Comparison of ENCODE assay signal across 2 cellular contexts in the genomic region with DNA sequence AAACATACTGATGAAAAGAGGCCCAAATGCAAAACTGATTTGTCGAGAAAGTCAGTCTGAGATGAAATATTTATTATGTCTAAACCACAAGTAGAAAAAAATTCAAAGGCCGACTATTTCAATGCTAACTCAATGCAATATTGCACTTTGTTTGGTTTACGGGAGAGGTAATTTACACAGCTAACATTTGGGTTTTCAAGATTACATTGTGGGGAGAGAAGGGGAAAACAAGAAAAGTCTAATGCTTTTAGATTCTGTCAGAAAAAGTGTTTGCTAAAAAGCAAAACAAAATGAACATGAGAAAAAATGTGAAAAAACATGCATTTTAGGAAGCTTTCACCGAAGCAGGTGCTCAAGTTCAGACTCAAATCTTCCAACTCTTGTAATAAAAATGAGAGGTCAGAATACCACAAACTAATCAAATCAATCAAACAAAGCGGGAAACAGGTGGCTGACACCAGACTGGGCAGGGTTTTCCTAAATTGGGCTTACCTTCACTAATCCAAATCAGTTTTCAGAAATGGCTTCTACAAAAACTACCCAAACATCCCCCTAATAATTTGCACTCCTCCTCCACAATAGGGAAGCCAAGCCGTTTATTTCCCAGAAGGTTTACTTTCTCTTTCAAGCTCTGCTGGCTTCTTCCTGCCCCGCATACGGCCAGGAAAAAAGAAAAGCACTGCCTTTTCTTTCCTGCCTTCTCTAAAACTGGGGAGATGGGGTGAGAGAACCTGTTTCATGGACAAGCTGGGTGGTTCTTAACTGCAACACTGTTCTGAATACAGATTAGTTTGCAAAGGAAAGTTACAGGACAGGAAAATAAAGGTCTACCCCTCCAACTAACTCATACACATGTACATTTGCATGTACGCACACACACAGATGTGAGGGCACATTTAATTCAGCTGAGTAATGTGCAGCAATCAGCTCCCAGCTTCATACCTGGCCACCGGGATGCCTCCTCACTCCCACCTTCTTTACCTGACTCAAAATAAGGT.
TF ChIP-seq lines count a peak whose summit lies in the region.

No MANE protein-coding gene starts in this region.

TF ChIP-seq in A549, 52 proteins besides CTCF, POLR2A, EP300 and RAD21 (continued from another document):
- TF ChIP-seq KDM5A (IDR thresholded peaks at IDR 0.05) (no peak), ZFP36 (IDR thresholded peaks at IDR 0.05; ENCODE audit: borderline replicate concordance, partially characterized antibody) (no peak), ZC3H11A (IDR thresholded peaks at IDR 0.05) (no peak), SMC3 (IDR thresholded peaks at IDR 0.05) (no peak), NR3C1 (IDR thresholded peaks at IDR 0.05) (no peak), CBX8 (IDR thresholded peaks at IDR 0.05) (no peak), FOSB (CRISPR knock-in tag; IDR thresholded peaks at IDR 0.05) (no peak), HOXB5 (CRISPR knock-in tag; IDR thresholded peaks at IDR 0.05) (no peak), MAFK (IDR thresholded peaks at IDR 0.05; ENCODE audit: partially characterized antibody) (no peak), GATA3 (IDR thresholded peaks at IDR 0.05; ENCODE audit: borderline replicate concordance) (no peak), ZSCAN20 (CRISPR knock-in tag; IDR thresholded peaks at IDR 0.05) (no peak), HOXB13 (CRISPR knock-in tag; IDR thresholded peaks at IDR 0.05; ENCODE audit: low read depth) (no peak), RFX5 (IDR thresholded peaks at IDR 0.05) (no peak), MYC (IDR thresholded peaks at IDR 0.05; ENCODE audit: borderline replicate concordance, low read length) (no peak)
- TF ChIP-seq, protein P1, sequence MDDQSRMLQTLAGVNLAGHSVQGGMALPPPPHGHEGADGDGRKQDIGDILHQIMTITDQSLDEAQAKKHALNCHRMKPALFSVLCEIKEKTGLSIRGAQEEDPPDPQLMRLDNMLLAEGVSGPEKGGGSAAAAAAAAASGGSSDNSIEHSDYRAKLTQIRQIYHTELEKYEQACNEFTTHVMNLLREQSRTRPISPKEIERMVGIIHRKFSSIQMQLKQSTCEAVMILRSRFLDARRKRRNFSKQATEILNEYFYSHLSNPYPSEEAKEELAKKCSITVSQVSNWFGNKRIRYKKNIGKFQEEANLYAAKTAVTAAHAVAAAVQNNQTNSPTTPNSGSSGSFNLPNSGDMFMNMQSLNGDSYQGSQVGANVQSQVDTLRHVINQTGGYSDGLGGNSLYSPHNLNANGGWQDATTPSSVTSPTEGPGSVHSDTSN (IDR thresholded peaks at IDR 0.05), result no peak
- TF ChIP-seq, protein P2, sequence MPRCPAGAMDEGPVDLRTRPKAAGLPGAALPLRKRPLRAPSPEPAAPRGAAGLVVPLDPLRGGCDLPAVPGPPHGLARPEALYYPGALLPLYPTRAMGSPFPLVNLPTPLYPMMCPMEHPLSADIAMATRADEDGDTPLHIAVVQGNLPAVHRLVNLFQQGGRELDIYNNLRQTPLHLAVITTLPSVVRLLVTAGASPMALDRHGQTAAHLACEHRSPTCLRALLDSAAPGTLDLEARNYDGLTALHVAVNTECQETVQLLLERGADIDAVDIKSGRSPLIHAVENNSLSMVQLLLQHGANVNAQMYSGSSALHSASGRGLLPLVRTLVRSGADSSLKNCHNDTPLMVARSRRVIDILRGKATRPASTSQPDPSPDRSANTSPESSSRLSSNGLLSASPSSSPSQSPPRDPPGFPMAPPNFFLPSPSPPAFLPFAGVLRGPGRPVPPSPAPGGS (IDR thresholded peaks at IDR 0.05), result no peak

TF ChIP-seq in GM23338, 12 proteins besides CTCF, POLR2A, EP300 and RAD21:
- TF ChIP-seq EZH2phosphoT487 (IDR thresholded peaks at IDR 0.05; ENCODE audit: unreplicated experiment) (no peak), ZNF114 (CRISPR knock-in tag; IDR thresholded peaks at IDR 0.05) (no peak), EZH2 (IDR thresholded peaks at IDR 0.05; ENCODE audit: low read depth, unreplicated experiment) (no peak), POLR2AphosphoS5 (IDR thresholded peaks at IDR 0.05; ENCODE audit: low read depth) (no peak), NANOG (IDR thresholded peaks at IDR 0.05; ENCODE audit: borderline replicate concordance) (no peak), ZNF331 (CRISPR knock-in tag; IDR thresholded peaks at IDR 0.05; ENCODE audit: low read depth) (no peak), STAT1 (IDR thresholded peaks at IDR 0.05; ENCODE audit: unreplicated experiment) (no peak), CREB1 (CRISPR knock-in tag; IDR thresholded peaks at IDR 0.05; ENCODE audit: low read depth) (no peak), JUNB (IDR thresholded peaks at IDR 0.05; ENCODE audit: unreplicated experiment) (no peak)
- TF ChIP-seq, protein P3, sequence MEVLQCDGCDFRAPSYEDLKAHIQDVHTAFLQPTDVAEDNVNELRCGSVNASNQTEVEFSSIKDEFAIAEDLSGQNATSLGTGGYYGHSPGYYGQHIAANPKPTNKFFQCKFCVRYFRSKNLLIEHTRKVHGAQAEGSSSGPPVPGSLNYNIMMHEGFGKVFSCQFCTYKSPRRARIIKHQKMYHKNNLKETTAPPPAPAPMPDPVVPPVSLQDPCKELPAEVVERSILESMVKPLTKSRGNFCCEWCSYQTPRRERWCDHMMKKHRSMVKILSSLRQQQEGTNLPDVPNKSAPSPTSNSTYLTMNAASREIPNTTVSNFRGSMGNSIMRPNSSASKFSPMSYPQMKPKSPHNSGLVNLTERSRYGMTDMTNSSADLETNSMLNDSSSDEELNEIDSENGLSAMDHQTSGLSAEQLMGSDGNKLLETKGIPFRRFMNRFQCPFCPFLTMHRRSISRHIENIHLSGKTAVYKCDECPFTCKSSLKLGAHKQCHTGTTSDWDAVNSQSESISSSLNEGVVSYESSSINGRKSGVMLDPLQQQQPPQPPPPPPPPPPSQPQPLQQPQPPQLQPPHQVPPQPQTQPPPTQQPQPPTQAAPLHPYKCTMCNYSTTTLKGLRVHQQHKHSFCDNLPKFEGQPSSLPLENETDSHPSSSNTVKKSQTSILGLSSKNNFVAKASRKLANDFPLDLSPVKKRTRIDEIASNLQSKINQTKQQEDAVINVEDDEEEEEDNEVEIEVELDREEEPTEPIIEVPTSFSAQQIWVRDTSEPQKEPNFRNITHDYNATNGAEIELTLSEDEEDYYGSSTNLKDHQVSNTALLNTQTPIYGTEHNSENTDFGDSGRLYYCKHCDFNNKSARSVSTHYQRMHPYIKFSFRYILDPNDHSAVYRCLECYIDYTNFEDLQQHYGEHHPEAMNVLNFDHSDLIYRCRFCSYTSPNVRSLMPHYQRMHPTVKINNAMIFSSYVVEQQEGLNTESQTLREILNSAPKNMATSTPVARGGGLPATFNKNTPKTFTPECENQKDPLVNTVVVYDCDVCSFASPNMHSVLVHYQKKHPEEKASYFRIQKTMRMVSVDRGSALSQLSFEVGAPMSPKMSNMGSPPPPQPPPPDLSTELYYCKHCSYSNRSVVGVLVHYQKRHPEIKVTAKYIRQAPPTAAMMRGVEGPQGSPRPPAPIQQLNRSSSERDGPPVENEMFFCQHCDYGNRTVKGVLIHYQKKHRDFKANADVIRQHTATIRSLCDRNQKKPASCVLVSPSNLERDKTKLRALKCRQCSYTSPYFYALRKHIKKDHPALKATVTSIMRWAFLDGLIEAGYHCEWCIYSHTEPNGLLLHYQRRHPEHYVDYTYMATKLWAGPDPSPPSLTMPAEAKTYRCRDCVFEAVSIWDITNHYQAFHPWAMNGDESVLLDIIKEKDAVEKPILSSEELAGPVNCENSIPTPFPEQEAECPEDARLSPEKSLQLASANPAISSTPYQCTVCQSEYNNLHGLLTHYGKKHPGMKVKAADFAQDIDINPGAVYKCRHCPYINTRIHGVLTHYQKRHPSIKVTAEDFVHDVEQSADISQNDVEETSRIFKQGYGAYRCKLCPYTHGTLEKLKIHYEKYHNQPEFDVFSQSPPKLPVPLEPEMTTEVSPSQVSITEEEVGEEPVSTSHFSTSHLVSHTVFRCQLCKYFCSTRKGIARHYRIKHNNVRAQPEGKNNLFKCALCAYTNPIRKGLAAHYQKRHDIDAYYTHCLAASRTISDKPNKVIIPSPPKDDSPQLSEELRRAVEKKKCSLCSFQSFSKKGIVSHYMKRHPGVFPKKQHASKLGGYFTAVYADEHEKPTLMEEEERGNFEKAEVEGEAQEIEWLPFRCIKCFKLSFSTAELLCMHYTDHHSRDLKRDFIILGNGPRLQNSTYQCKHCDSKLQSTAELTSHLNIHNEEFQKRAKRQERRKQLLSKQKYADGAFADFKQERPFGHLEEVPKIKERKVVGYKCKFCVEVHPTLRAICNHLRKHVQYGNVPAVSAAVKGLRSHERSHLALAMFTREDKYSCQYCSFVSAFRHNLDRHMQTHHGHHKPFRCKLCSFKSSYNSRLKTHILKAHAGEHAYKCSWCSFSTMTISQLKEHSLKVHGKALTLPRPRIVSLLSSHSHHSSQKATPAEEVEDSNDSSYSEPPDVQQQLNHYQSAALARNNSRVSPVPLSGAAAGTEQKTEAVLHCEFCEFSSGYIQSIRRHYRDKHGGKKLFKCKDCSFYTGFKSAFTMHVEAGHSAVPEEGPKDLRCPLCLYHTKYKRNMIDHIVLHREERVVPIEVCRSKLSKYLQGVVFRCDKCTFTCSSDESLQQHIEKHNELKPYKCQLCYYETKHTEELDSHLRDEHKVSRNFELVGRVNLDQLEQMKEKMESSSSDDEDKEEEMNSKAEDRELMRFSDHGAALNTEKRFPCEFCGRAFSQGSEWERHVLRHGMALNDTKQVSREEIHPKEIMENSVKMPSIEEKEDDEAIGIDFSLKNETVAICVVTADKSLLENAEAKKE (CRISPR knock-in tag; IDR thresholded peaks at IDR 0.05), result no peak
- TF ChIP-seq, protein P4, sequence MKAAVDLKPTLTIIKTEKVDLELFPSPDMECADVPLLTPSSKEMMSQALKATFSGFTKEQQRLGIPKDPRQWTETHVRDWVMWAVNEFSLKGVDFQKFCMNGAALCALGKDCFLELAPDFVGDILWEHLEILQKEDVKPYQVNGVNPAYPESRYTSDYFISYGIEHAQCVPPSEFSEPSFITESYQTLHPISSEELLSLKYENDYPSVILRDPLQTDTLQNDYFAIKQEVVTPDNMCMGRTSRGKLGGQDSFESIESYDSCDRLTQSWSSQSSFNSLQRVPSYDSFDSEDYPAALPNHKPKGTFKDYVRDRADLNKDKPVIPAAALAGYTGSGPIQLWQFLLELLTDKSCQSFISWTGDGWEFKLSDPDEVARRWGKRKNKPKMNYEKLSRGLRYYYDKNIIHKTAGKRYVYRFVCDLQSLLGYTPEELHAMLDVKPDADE (IDR thresholded peaks at IDR 0.05), result no peak
- TF ChIP-seq, protein P5, sequence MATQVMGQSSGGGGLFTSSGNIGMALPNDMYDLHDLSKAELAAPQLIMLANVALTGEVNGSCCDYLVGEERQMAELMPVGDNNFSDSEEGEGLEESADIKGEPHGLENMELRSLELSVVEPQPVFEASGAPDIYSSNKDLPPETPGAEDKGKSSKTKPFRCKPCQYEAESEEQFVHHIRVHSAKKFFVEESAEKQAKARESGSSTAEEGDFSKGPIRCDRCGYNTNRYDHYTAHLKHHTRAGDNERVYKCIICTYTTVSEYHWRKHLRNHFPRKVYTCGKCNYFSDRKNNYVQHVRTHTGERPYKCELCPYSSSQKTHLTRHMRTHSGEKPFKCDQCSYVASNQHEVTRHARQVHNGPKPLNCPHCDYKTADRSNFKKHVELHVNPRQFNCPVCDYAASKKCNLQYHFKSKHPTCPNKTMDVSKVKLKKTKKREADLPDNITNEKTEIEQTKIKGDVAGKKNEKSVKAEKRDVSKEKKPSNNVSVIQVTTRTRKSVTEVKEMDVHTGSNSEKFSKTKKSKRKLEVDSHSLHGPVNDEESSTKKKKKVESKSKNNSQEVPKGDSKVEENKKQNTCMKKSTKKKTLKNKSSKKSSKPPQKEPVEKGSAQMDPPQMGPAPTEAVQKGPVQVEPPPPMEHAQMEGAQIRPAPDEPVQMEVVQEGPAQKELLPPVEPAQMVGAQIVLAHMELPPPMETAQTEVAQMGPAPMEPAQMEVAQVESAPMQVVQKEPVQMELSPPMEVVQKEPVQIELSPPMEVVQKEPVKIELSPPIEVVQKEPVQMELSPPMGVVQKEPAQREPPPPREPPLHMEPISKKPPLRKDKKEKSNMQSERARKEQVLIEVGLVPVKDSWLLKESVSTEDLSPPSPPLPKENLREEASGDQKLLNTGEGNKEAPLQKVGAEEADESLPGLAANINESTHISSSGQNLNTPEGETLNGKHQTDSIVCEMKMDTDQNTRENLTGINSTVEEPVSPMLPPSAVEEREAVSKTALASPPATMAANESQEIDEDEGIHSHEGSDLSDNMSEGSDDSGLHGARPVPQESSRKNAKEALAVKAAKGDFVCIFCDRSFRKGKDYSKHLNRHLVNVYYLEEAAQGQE (IDR thresholded peaks at IDR 0.05; ENCODE audit: unreplicated experiment), result no peak
